In genomic region chr12:117714203-117714602, GRCh38 we compare ENCODE assay signal across 23 cellular contexts.
"Had no signal": no experiment of that assay in that cellular context is flagged by ENCODE, and none has a peak within 500 bp of the region (broad histone marks: within the 10 kb centered on the region; RNA-seq: fewer than 3 reads in every experiment).

No MANE protein-coding gene starts in this region.

- H3K36me3 Mint-ChIP-seq: activated naive CD4-positive, alpha-beta T cell treated with anti-CD3 and anti-CD28 coated beads, Interleukin-2, amount 50 U/mL, for 72 hours; brain had no signal

- ATAC-seq: activated CD8-positive, alpha-beta T cell treated with anti-CD3 and anti-CD28 coated beads, Interleukin-2, amount 10 ng/mL, durations not matched to agents 7 days and 5 days; activated naive CD4-positive, alpha-beta T cell treated with anti-CD3 and anti-CD28 coated beads, Interleukin-2, amount 50 U/mL, for 72 hours; activated naive CD8-positive, alpha-beta T cell treated with anti-CD3 and anti-CD28 coated beads, Interleukin-2, amount 50 U/mL, for 24 hours had no signal

- H3K9me3 Mint-ChIP-seq: activated naive CD8-positive, alpha-beta T cell treated with anti-CD3 and anti-CD28 coated beads, Interleukin-2, amount 50 U/mL, for 24 hours; brain; central memory CD8-positive, alpha-beta T cell; T-helper 1 cell treated with Interleukin-12 subunit alpha and Interleukin-12 subunit beta and Interleukin-4 antibody, amounts not matched to agents 30 μg/mL and 1 μg/mL, for 36 hours had no signal

- H3K4me1 Mint-ChIP-seq: activated naive CD8-positive, alpha-beta T cell treated with anti-CD3 and anti-CD28 coated beads, Interleukin-2, amount 50 U/mL, for 24 hours; brain; central memory CD8-positive, alpha-beta T cell had no signal

- H3K27ac Mint-ChIP-seq: activated CD8-positive, alpha-beta T cell treated with anti-CD3 and anti-CD28 coated beads, Interleukin-2, amount 10 ng/mL, durations not matched to agents 7 days and 5 days; activated naive CD4-positive, alpha-beta T cell treated with anti-CD3 and anti-CD28 coated beads, Interleukin-2, amount 50 U/mL, for 72 hours; activated naive CD8-positive, alpha-beta T cell treated with anti-CD3 and anti-CD28 coated beads, Interleukin-2, amount 50 U/mL, for 24 hours; brain; T-helper 1 cell treated with Interleukin-12 subunit alpha and Interleukin-12 subunit beta and Interleukin-4 antibody, amounts not matched to agents 30 μg/mL and 1 μg/mL, for 36 hours had no signal

- H3K4me3 Mint-ChIP-seq: activated CD8-positive, alpha-beta T cell treated with anti-CD3 and anti-CD28 coated beads, Interleukin-2, amount 10 ng/mL, durations not matched to agents 7 days and 5 days; activated naive CD8-positive, alpha-beta T cell treated with anti-CD3 and anti-CD28 coated beads, Interleukin-2, amount 50 U/mL, for 24 hours; brain; central memory CD8-positive, alpha-beta T cell; T-helper 1 cell treated with Interleukin-12 subunit alpha and Interleukin-12 subunit beta and Interleukin-4 antibody, amounts not matched to agents 30 μg/mL and 1 μg/mL, for 36 hours had no signal

- DNase-seq: activated CD4-positive, alpha-beta T cell treated with anti-CD3 and anti-CD28 coated beads for 48 hours; activated CD4-positive, alpha-beta T cell treated with anti-CD3 and anti-CD28 coated beads, Interleukin-2, amount 50 U/mL, for 4 hours; activated CD4-positive, CD25-positive, alpha-beta regulatory T cell treated with anti-CD3 and anti-CD28 coated beads, Interleukin-2, amount 50 U/mL, for 72 hours; activated CD8-positive, alpha-beta memory T cell treated with anti-CD3 and anti-CD28 coated beads, Interleukin-2, amount 50 U/mL, for 48 hours; activated CD8-positive, alpha-beta T cell treated with anti-CD3 and anti-CD28 coated beads, Interleukin-2, amount 10 ng/mL, durations not matched to agents 7 days and 5 days; activated naive CD4-positive, alpha-beta T cell; activated naive CD8-positive, alpha-beta T cell treated with anti-CD3 and anti-CD28 coated beads, Interleukin-2, amount 50 U/mL, for 24 hours; activated T-cell treated with anti-CD3 and anti-CD28 coated beads, Interleukin-2, amount 50 U/mL, for 1 hour; amygdala; KG1; NCI-H1092; NCI-H1417; NCI-H1694; NCI-H2029; NCI-H2107; NCI-H510A treated with DMSO at 0.1 percent for 48 hours; NCI-H69; SHP77 treated with DMSO at 0.1 percent for 48 hours had no signal

- FAIRE-seq: astrocyte had no signal

- H3K27me3 Mint-ChIP-seq: activated naive CD8-positive, alpha-beta T cell treated with anti-CD3 and anti-CD28 coated beads, Interleukin-2, amount 50 U/mL, for 24 hours; central memory CD8-positive, alpha-beta T cell had no signal
